Comparison of ENCODE assay signal across 12 cellular contexts in genomic region chr3:12155833-12156232, GRCh38. TPM values are rescaled to one million over a fixed set of nuclear protein-coding genes. Genes with fewer than 3 reads are reported as not detected.
A peak's percentile ranks its signal among the peaks of the same experiment; 100 is the strongest.
DNase-seq lines count a peak whose midpoint lies in the region; ATAC-seq and TF ChIP-seq lines count a peak whose summit lies in the region.
"Had no signal": no experiment of that assay in that cellular context is flagged by ENCODE, and none has a peak within 500 bp of the region (broad histone marks: within the 10 kb centered on the region; RNA-seq: fewer than 3 reads in every experiment).

No MANE protein-coding gene starts in this region.

- H3K9me3 ChIP-seq in BLaER1 (no peaks in the 10 kb centered on the region), lung (ENCODE audit: control insufficient read depth in 2 of 2, insufficient read depth in 1 of 2, low read length in 1 of 2) (no peaks in the 10 kb centered on the region)

- H3K27me3 ChIP-seq in BLaER1 (peaks cover 3% of the 10 kb centered on the region; the same call in 1 of the 2 replicates), lung (ENCODE audit: control insufficient read depth, insufficient read depth) (no peaks in the 10 kb centered on the region)

- H3K36me3 ChIP-seq in BLaER1 (no peaks in the 10 kb centered on the region), lung (ENCODE audit: control insufficient read depth in 2 of 2, insufficient read depth in 2 of 2, low read length in 2 of 2) (no peaks in the 10 kb centered on the region)

- ATAC-seq in lung (ENCODE audit: insufficient read depth, low FRiP score) = peak; percentile 12
- ATAC-seq in GM18517 (IDR thresholded peaks at IDR 0.05; ENCODE audit: unreplicated experiment) = no peak
- no peak for ATAC-seq in GM21619 (IDR thresholded peaks at IDR 0.05; ENCODE audit: unreplicated experiment)
- ATAC-seq: GM23338 had no signal

- no peaks in the 10 kb centered on the region for H4K20me1 ChIP-seq in BLaER1

- TF ChIP-seq CTCF in epithelial cell of proximal tubule (conservative IDR thresholded peaks at IDR 0.05; ENCODE audit: low read depth, low read length) = no peak
- TF ChIP-seq CTCF in lung (IDR thresholded peaks at IDR 0.05; ENCODE audit: control extremely low read depth, extremely low read depth) = no peak

- no peak overlapping the region for H3K4me3 ChIP-seq in BLaER1
- H3K4me3 ChIP-seq in epithelial cell of proximal tubule (ENCODE audit: low read depth, low read length) = no peak overlapping the region
- H3K4me3 ChIP-seq in lung = no peak overlapping the region
- H3K4me3 ChIP-seq: GM23338 had no signal

- peak overlapping the region; percentile 74 for H3K4me2 ChIP-seq in BLaER1
- H3K4me2 ChIP-seq: GM23338 had no signal

- H3K4me1 ChIP-seq in BLaER1 = peaks cover 28% of the 10 kb centered on the region
- H3K4me1 ChIP-seq in lung (ENCODE audit: control insufficient read depth in 2 of 2, insufficient read depth in 2 of 2, low read length in 2 of 2) = peaks cover 4 to 6% of the 10 kb centered on the region in 2 donors

- WGBS in lung, 2 donors = 86 to 92% methylated on average over 2 of the region's 2 CpGs

- H3K27ac ChIP-seq in BLaER1 (no peak overlapping the region), lung (ENCODE audit: low read depth in 1 of 2, low read length in 1 of 2) (no peak overlapping the region)

- no peak overlapping the region for H3K9ac ChIP-seq in BLaER1

- DNase-seq in OCI-M1 (lab: John Stamatoyannopoulos, UW) (peak; percentile 43), epithelial cell of proximal tubule (ENCODE audit: low read depth) (peak; percentile 64), lung (ENCODE audit: low spot score) (no peak), T1000 (lab: John Stamatoyannopoulos, UW) (no peak), GM19240 (ENCODE audit: insufficient read length, low spot score) (no peak)
- DNase-seq: activated CD8-positive, alpha-beta memory T cell treated with anti-CD3 and anti-CD28 coated beads, Interleukin-2, amount 50 U/mL, for 48 hours; CD4-positive, alpha-beta T cell; NCI-H2171 had no signal

RNA-seq across cellular contexts. Expression of gene TIMP4, which starts 2.9 kb away (rescaled TPM):
- total RNA-seq in epithelial cell of proximal tubule (0.22 and 0.35 TPM in 2 replicates), lung (10 to 100 TPM in 1 of 2 donors, under 1 TPM in 1; 0.48 to 17.2 TPM)
- polyA plus RNA-seq in lung = 10 to 100 TPM in 1 of 2 donors, 1 to 10 TPM in 1; 1.4 to 22.2 TPM
- total RNA-seq: CD4-positive, alpha-beta T cell had no signal

Comparison
In these comparisons a context has a peak if more than half of its experiments do, and no peak if none do; other contexts are left out.
1. DNase-seq: peak in OCI-M1 (single experiment) and epithelial cell of proximal tubule (single experiment); none in lung (single experiment), T1000 (single experiment) and GM19240 (single experiment).